22 cellular contexts compared by ENCODE assay signal in the genomic region with DNA sequence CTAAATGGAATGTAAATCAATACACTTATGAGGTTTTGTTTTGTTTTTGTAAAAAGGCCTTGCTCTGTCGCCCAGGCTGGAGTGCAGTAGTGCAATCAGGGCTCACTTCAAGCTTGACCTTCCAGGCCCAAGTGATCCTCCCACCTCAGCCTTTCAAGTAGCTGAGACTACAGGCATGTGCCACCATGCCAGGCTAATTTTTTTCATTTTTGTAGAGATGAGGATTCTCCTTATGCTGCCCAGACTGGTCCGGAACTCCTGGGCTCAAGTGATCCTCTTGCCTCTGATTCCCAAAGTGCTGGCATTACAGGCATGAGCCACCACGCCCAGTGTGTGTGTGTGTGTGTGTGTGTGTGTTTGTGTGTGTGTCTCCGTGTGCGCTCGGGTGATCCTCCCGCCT. TPM values are rescaled to one million over a fixed set of nuclear protein-coding genes. Genes with fewer than 3 reads are reported as not detected.
DNase-seq lines count a peak whose midpoint lies in the region; ATAC-seq and TF ChIP-seq lines count a peak whose summit lies in the region.
"Had no signal": no experiment of that assay in that cellular context is flagged by ENCODE, and none has a peak within 500 bp of the region (broad histone marks: within the 10 kb centered on the region; RNA-seq: fewer than 3 reads in every experiment).

No MANE protein-coding gene starts in this region.

- intact Hi-C loops in activated CD8-positive, alpha-beta T cell treated with anti-CD3 and anti-CD28 coated beads for 36 hours (cut with micrococcal nuclease) = no loop called here
- intact Hi-C loops in left colon (cut with DNase I, micrococcal nuclease) = no loop called here

- H3K27ac ChIP-seq in HEK293 (ENCODE audit: extremely low read depth, low read depth, low read length) = no peak overlapping the region

- peak overlapping the region; percentile 94 for H3K4me3 Mint-ChIP-seq in activated CD8-positive, alpha-beta T cell treated with anti-CD3 and anti-CD28 coated beads for 36 hours
- H3K4me3 Mint-ChIP-seq in activated CD8-positive, alpha-beta T cell treated with anti-CD3 and anti-CD28 coated beads, Interleukin-2, amount 10 ng/mL, durations not matched to agents 7 days and 5 days = no peak overlapping the region
- peak overlapping the region; percentile 92 for H3K4me3 Mint-ChIP-seq in stimulated activated effector memory CD8-positive, alpha-beta T cell treated with anti-CD3 and anti-CD28 coated beads, Interleukin-12 subunit alpha, Interleukin-12 subunit beta, amount 100 ng/mL, for 72 hours

- TF ChIP-seq POLR2A in GM18505 (IDR thresholded peaks at IDR 0.05; ENCODE audit: borderline replicate concordance, extremely low read depth, insufficient read depth, insufficient read length) = no peak

- no peaks in the 10 kb centered on the region for H3K27me3 Mint-ChIP-seq in activated CD8-positive, alpha-beta T cell treated with anti-CD3 and anti-CD28 coated beads for 36 hours
- no peaks in the 10 kb centered on the region for H3K27me3 Mint-ChIP-seq in activated CD8-positive, alpha-beta T cell treated with anti-CD3 and anti-CD28 coated beads, Interleukin-2, amount 10 ng/mL, durations not matched to agents 7 days and 5 days (ENCODE audit: low read depth)
- H3K27me3 Mint-ChIP-seq: B cell, IgD-negative memory B cell had no signal

- H3K4me3 ChIP-seq in HEK293 (ENCODE audit: low read depth, low read length) = no peak overlapping the region

- no peaks in the 10 kb centered on the region for H3K9me3 ChIP-seq in HEK293 (ENCODE audit: control insufficient read depth, insufficient read depth, low read depth, low read length)
- H3K9me3 ChIP-seq: MG63 had no signal

- no peak overlapping the region for H3K27ac Mint-ChIP-seq in activated CD8-positive, alpha-beta T cell treated with anti-CD3 and anti-CD28 coated beads for 36 hours
- H3K27ac Mint-ChIP-seq in activated CD8-positive, alpha-beta T cell treated with anti-CD3 and anti-CD28 coated beads, Interleukin-2, amount 10 ng/mL, durations not matched to agents 7 days and 5 days = no peak overlapping the region
- H3K27ac Mint-ChIP-seq in stimulated activated effector memory CD8-positive, alpha-beta T cell treated with anti-CD3 and anti-CD28 coated beads, Interleukin-12 subunit alpha, Interleukin-12 subunit beta, amount 100 ng/mL, for 72 hours = no peak overlapping the region
- H3K27ac Mint-ChIP-seq: B cell, HFFc6 had no signal

- H3K4me1 Mint-ChIP-seq in activated CD8-positive, alpha-beta T cell treated with anti-CD3 and anti-CD28 coated beads for 36 hours (ENCODE audit: low read depth) = peaks cover 21% of the 10 kb centered on the region
- H3K4me1 Mint-ChIP-seq in activated CD8-positive, alpha-beta T cell treated with anti-CD3 and anti-CD28 coated beads, Interleukin-2, amount 10 ng/mL, durations not matched to agents 7 days and 5 days (ENCODE audit: low read depth) = peaks cover 30% of the 10 kb centered on the region
- peaks cover 31% of the 10 kb centered on the region for H3K4me1 Mint-ChIP-seq in stimulated activated effector memory CD8-positive, alpha-beta T cell treated with anti-CD3 and anti-CD28 coated beads, Interleukin-12 subunit alpha, Interleukin-12 subunit beta, amount 100 ng/mL, for 72 hours

- no peak for DNase-seq in activated CD8-positive, alpha-beta T cell treated with anti-CD3 and anti-CD28 coated beads for 36 hours
- no peak for DNase-seq in activated CD8-positive, alpha-beta T cell treated with anti-CD3 and anti-CD28 coated beads, Interleukin-2, amount 10 ng/mL, durations not matched to agents 7 days and 5 days
- DNase-seq in left kidney (ENCODE audit: low read depth, low spot score) (peak; percentile 33), islet precursor cell (no peak), left colon (no peak)
- DNase-seq in stimulated activated effector memory CD8-positive, alpha-beta T cell treated with anti-CD3 and anti-CD28 coated beads, Interleukin-12 subunit alpha, Interleukin-12 subunit beta, amount 100 ng/mL, for 72 hours (ENCODE audit: low spot score in 2 of 2) = no peak
- DNase-seq: EL, HFFc6, Kasumi-1, MG63, NCI-H1048, NCI-H1436, NCI-H1930, NCI-H345, NCI-H524 treated with DMSO at 0.1 percent for 48 hours, PC-3, RPMI8226, SIG-M5 had no signal

- no peak for TF ChIP-seq CTCF in activated CD8-positive, alpha-beta T cell treated with anti-CD3 and anti-CD28 coated beads for 36 hours (IDR thresholded peaks at IDR 0.05)
- TF ChIP-seq CTCF in HEK293 (tag by site-specific recombination; IDR thresholded peaks at IDR 0.05) = no peak

- H3K36me3 ChIP-seq in HEK293 (ENCODE audit: control insufficient read depth in 2 of 2, insufficient read depth in 1 of 2, low read length in 2 of 2) = no peaks in the 10 kb centered on the region
- H3K36me3 ChIP-seq: MG63 had no signal

- POLR2A ChIA-PET in activated CD8-positive, alpha-beta T cell treated with anti-CD3 and anti-CD28 coated beads for 36 hours (lab: Charles Lee) = interaction anchor here (1.2 to 1.6 kb wide), 2 partner anchors 10 to 74 kb away, joined by 5 to 6 read pairs; partner anchors contain the start of gene ZNF609
- POLR2A ChIA-PET in activated CD8-positive, alpha-beta T cell treated with anti-CD3 and anti-CD28 coated beads, Interleukin-2, amount 10 ng/mL, durations not matched to agents 7 days and 5 days (lab: Charles Lee) = no interaction called here
- POLR2A ChIA-PET in HEK293 (lab: Yijun Ruan, JAX) = no interaction called here

- peaks cover 4% of the 10 kb centered on the region for H3K36me3 Mint-ChIP-seq in activated CD8-positive, alpha-beta T cell treated with anti-CD3 and anti-CD28 coated beads for 36 hours (ENCODE audit: low read depth)
- H3K36me3 Mint-ChIP-seq in activated CD8-positive, alpha-beta T cell treated with anti-CD3 and anti-CD28 coated beads, Interleukin-2, amount 10 ng/mL, durations not matched to agents 7 days and 5 days (ENCODE audit: low read depth) = peaks cover 10% of the 10 kb centered on the region
- H3K36me3 Mint-ChIP-seq in stimulated activated effector memory CD8-positive, alpha-beta T cell treated with anti-CD3 and anti-CD28 coated beads, Interleukin-12 subunit alpha, Interleukin-12 subunit beta, amount 100 ng/mL, for 72 hours = peaks cover 29% of the 10 kb centered on the region
- H3K36me3 Mint-ChIP-seq: IgD-negative memory B cell had no signal

- no peaks in the 10 kb centered on the region for H3K4me1 ChIP-seq in HEK293 (ENCODE audit: control insufficient read depth, insufficient read depth, low read length)

- CTCF ChIA-PET in activated CD8-positive, alpha-beta T cell treated with anti-CD3 and anti-CD28 coated beads for 36 hours (lab: Charles Lee) = interaction anchor here (1.2 kb wide), 1 partner anchor 69 kb away, joined by 3 read pairs; no protein-coding TSS in a partner anchor
- CTCF ChIA-PET in activated CD8-positive, alpha-beta T cell treated with anti-CD3 and anti-CD28 coated beads, Interleukin-2, amount 10 ng/mL, durations not matched to agents 7 days and 5 days (lab: Charles Lee) = interaction anchor here (1.3 kb wide), 1 partner anchor 266 kb away, joined by 3 read pairs; no protein-coding TSS in a partner anchor
- CTCF ChIA-PET in HEK293 (lab: Yijun Ruan, JAX) = no interaction called here

- no peak for ATAC-seq in activated CD8-positive, alpha-beta T cell treated with anti-CD3 and anti-CD28 coated beads for 36 hours
- ATAC-seq in activated CD8-positive, alpha-beta T cell treated with anti-CD3 and anti-CD28 coated beads, Interleukin-2, amount 10 ng/mL, durations not matched to agents 7 days and 5 days = no peak
- ATAC-seq in stimulated activated effector memory CD8-positive, alpha-beta T cell treated with anti-CD3 and anti-CD28 coated beads, Interleukin-12 subunit alpha, Interleukin-12 subunit beta, amount 100 ng/mL, for 72 hours = no peak
- ATAC-seq in left colon (no peak), GM18505 (IDR thresholded peaks at IDR 0.05; ENCODE audit: unreplicated experiment) (no peak)
- ATAC-seq: PC-3 had no signal

- H3K9me3 Mint-ChIP-seq in activated CD8-positive, alpha-beta T cell treated with anti-CD3 and anti-CD28 coated beads for 36 hours = no peaks in the 10 kb centered on the region
- no peaks in the 10 kb centered on the region for H3K9me3 Mint-ChIP-seq in activated CD8-positive, alpha-beta T cell treated with anti-CD3 and anti-CD28 coated beads, Interleukin-2, amount 10 ng/mL, durations not matched to agents 7 days and 5 days (ENCODE audit: insufficient read depth)
- no peaks in the 10 kb centered on the region for H3K9me3 Mint-ChIP-seq in stimulated activated effector memory CD8-positive, alpha-beta T cell treated with anti-CD3 and anti-CD28 coated beads, Interleukin-12 subunit alpha, Interleukin-12 subunit beta, amount 100 ng/mL, for 72 hours
- H3K9me3 Mint-ChIP-seq: IgD-negative memory B cell had no signal

TF ChIP-seq in HEK293, 187 proteins besides CTCF, POLR2A, EP300 and RAD21 (continues in another document):
- TF ChIP-seq, protein P1, sequence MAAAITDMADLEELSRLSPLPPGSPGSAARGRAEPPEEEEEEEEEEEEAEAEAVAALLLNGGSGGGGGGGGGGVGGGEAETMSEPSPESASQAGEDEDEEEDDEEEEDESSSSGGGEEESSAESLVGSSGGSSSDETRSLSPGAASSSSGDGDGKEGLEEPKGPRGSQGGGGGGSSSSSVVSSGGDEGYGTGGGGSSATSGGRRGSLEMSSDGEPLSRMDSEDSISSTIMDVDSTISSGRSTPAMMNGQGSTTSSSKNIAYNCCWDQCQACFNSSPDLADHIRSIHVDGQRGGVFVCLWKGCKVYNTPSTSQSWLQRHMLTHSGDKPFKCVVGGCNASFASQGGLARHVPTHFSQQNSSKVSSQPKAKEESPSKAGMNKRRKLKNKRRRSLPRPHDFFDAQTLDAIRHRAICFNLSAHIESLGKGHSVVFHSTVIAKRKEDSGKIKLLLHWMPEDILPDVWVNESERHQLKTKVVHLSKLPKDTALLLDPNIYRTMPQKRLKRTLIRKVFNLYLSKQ (tag by site-specific recombination; IDR thresholded peaks at IDR 0.05; ENCODE audit: borderline replicate concordance) = no peak
- TF ChIP-seq ZNF558 (tag by site-specific recombination; IDR thresholded peaks at IDR 0.05) = no peak

RNA-seq across cellular contexts. Expression of gene TRIP4, which starts 1.3 kb away (rescaled TPM):
- 10 to 100 TPM; 15.9 to 17.3 TPM for total RNA-seq in activated CD8-positive, alpha-beta T cell treated with anti-CD3 and anti-CD28 coated beads for 36 hours
- 10 to 100 TPM; 22.3 to 23.0 TPM for total RNA-seq in activated CD8-positive, alpha-beta T cell treated with anti-CD3 and anti-CD28 coated beads, Interleukin-2, amount 10 ng/mL, durations not matched to agents 7 days and 5 days
- total RNA-seq in left colon = 10 to 100 TPM; 34.2 to 34.4 TPM

RNA-seq across cellular contexts. Expression of gene PCLAF, which starts 5.0 kb away (rescaled TPM):
- total RNA-seq in activated CD8-positive, alpha-beta T cell treated with anti-CD3 and anti-CD28 coated beads for 36 hours = 100 to 1,000 TPM; 109 to 135 TPM
- total RNA-seq in activated CD8-positive, alpha-beta T cell treated with anti-CD3 and anti-CD28 coated beads, Interleukin-2, amount 10 ng/mL, durations not matched to agents 7 days and 5 days = 100 to 1,000 TPM; 135 to 153 TPM
- total RNA-seq in left colon = 10 to 100 TPM in 1 of 2 donors, 1 to 10 TPM in 1; 5.0 to 11.9 TPM

RNA-seq across cellular contexts. Expression of gene CSNK1G1, which starts 30.3 kb away (rescaled TPM):
- 10 to 100 TPM; 16.7 to 20.4 TPM for total RNA-seq in activated CD8-positive, alpha-beta T cell treated with anti-CD3 and anti-CD28 coated beads for 36 hours
- total RNA-seq in activated CD8-positive, alpha-beta T cell treated with anti-CD3 and anti-CD28 coated beads, Interleukin-2, amount 10 ng/mL, durations not matched to agents 7 days and 5 days = 10 to 100 TPM; 26.8 to 28.2 TPM
- total RNA-seq in left colon = 10 to 100 TPM; 19.9 to 20.4 TPM

Comparison
In these comparisons a context has a peak if more than half of its experiments do, and no peak if none do; other contexts are left out.
1. RNA of gene PCLAF, which starts 5.0 kb away (total RNA-seq): 135 to 153 TPM in activated CD8-positive, alpha-beta T cell treated with anti-CD3 and anti-CD28 coated beads, Interleukin-2, amount 10 ng/mL, durations not matched to agents 7 days and 5 days and 109 to 135 TPM in activated CD8-positive, alpha-beta T cell treated with anti-CD3 and anti-CD28 coated beads for 36 hours; 5.0 to 11.9 TPM in left colon; every median in the first group is over 4 times any median in the second.